In genomic region chr4:87081826-87082225, GRCh38 we compare ENCODE assay signal across 20 cellular contexts.
A peak's percentile ranks its signal among the peaks of the same experiment; 100 is the strongest.
DNase-seq lines count a peak whose midpoint lies in the region; ATAC-seq and TF ChIP-seq lines count a peak whose summit lies in the region.
"Had no signal": no experiment of that assay in that cellular context is flagged by ENCODE, and none has a peak within 500 bp of the region (broad histone marks: within the 10 kb centered on the region; RNA-seq: fewer than 3 reads in every experiment).

No MANE protein-coding gene starts in this region.

- DNase-seq in Caki2 (ENCODE audit: low read depth) = peak; percentile 54
- no peak for DNase-seq in caudate nucleus (lab: John Stamatoyannopoulos, UW)
- no peak for DNase-seq in right atrium auricular region (ENCODE audit: low spot score)
- DNase-seq in stromal cell of bone marrow (ENCODE audit: low read depth) = peak; percentile 47
- DNase-seq in kidney tubule cell (ENCODE audit: low spot score) = no peak
- no peak for DNase-seq in brain microvascular endothelial cell
- no peak for DNase-seq in GDM1 (lab: John Stamatoyannopoulos, UW)
- DNase-seq: ACHN; activated CD4-positive, alpha-beta T cell treated with anti-CD3 and anti-CD28 coated beads, Interleukin-2, amount 50 U/mL, for 4 hours; CD4-positive, alpha-beta memory T cell; DMS79 treated with DMSO at 0.1 percent for 48 hours; NCI-H2029 treated with DMSO at 0.1 percent for 48 hours; NCI-H446 treated with DMSO at 0.1 percent for 48 hours; ovary; SHP77; stimulated activated CD4-positive, alpha-beta T cell treated with anti-CD3 and anti-CD28 coated beads, Interleukin-4, amount 100 ng/mL, for 1 hour; T-helper 1 cell had no signal

- H3K4me1 ChIP-seq in right atrium auricular region = peaks cover 0 to 75% of the 10 kb centered on the region in 2 donors
- H3K4me1 ChIP-seq: HAP-1 had no signal

- in situ Hi-C loops in Caki2 (cut with HindIII; ENCODE audit: low pct_unique_long_range_greater_than_20kb, low sequenced_read_pairs) (no loop called here), brain microvascular endothelial cell (cut with HindIII; ENCODE audit: low pct_ligation_motif_present, low sequenced_read_pairs) (no loop called here)

- TF ChIP-seq CTCF in right atrium auricular region (IDR thresholded peaks at IDR 0.05) (no peak), brain microvascular endothelial cell (IDR thresholded peaks at IDR 0.05; ENCODE audit: low read depth, low read length, missing control alignments) (no peak)

- H3K9me3 ChIP-seq in right atrium auricular region = no peaks in the 10 kb centered on the region
- H3K9me3 ChIP-seq: HAP-1, ovary had no signal

- no peak for ATAC-seq in GM18502 (IDR thresholded peaks at IDR 0.05; ENCODE audit: poor library complexity, unreplicated experiment)

- peak overlapping the region; percentile 22 for H3K27ac ChIP-seq in caudate nucleus (ENCODE audit: low read depth, low read length)
- H3K27ac ChIP-seq in right atrium auricular region = peak overlapping the region; percentile 40 to 90
- H3K27ac ChIP-seq in brain microvascular endothelial cell = no peak overlapping the region
- H3K27ac ChIP-seq: ovary had no signal

- H3K4me3 ChIP-seq in right atrium auricular region (no peak overlapping the region), brain microvascular endothelial cell (ENCODE audit: low read depth, low read length) (no peak overlapping the region)
- H3K4me3 ChIP-seq: HAP-1, ovary, skin epidermis had no signal

- H3K36me3 ChIP-seq in right atrium auricular region (peaks cover 23% of the 10 kb centered on the region), brain microvascular endothelial cell (replicated peaks) (no peaks in the 10 kb centered on the region)
- H3K36me3 ChIP-seq: HAP-1, ovary had no signal

- H3K27me3 ChIP-seq in right atrium auricular region (no peaks in the 10 kb centered on the region), brain microvascular endothelial cell (replicated peaks) (no peaks in the 10 kb centered on the region)
- H3K27me3 ChIP-seq: ovary had no signal

Comparison
In these comparisons a context has a peak if more than half of its experiments do, and no peak if none do; other contexts are left out.
1. DNase-seq: peak in Caki2 (single experiment) and stromal cell of bone marrow (single experiment); none in caudate nucleus (0 of 61), right atrium auricular region (single experiment), kidney tubule cell (single experiment), brain microvascular endothelial cell (single experiment) and GDM1 (single experiment).